14 cellular contexts compared by ENCODE assay signal in the genomic region with DNA sequence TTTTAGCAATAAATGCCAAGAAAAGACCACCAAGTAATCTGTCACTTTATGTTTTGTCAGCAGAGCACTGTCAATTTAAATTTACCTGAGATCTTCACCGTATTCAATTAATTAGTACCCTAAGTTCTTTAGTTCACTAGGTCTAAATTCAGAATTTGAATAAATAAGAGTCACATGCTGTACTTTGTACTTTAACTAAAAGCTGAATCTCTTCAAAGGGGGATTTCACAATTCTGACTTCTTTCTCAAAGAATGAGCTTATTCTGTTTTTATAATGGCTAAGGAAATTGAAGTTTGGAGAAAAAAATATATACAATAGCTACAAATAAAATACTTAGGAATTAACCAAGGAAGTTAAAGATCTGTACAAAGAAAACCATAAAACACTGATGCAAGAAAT. TPM values are rescaled to one million over a fixed set of nuclear protein-coding genes. Genes with fewer than 3 reads are reported as not detected.
DNase-seq lines count a peak whose midpoint lies in the region; ATAC-seq and TF ChIP-seq lines count a peak whose summit lies in the region.
"Had no signal": no experiment of that assay in that cellular context is flagged by ENCODE, and none has a peak within 500 bp of the region (broad histone marks: within the 10 kb centered on the region; RNA-seq: fewer than 3 reads in every experiment).

No MANE protein-coding gene starts in this region.

- peaks cover 22% of the 10 kb centered on the region for H3K36me3 Mint-ChIP-seq in activated CD8-positive, alpha-beta memory T cell treated with anti-CD3 and anti-CD28 coated beads, Interleukin-2, amount 10 ng/mL, durations not matched to agents 7 days and 5 days
- H3K36me3 Mint-ChIP-seq in CD8-positive, alpha-beta memory T cell, result peaks cover 0 to 14% (median 0%) of the 10 kb centered on the region in 3 donors
- peaks cover 29% of the 10 kb centered on the region for H3K36me3 Mint-ChIP-seq in activated T-helper 17 cell treated with anti-CD3 and anti-CD28 coated beads, Interleukin-2, amount 50 U/mL, for 72 hours (ENCODE audit: low read depth)
- H3K36me3 Mint-ChIP-seq in nephron progenitor cell (ENCODE audit: low read depth), result peaks cover 32% of the 10 kb centered on the region

- WGBS in aorta, 2 donors, result 98 to 100% methylated on average over 1 of the region's 1 CpG

- H3K27me3 Mint-ChIP-seq in activated CD8-positive, alpha-beta memory T cell treated with anti-CD3 and anti-CD28 coated beads, Interleukin-2, amount 10 ng/mL, durations not matched to agents 7 days and 5 days, result no peaks in the 10 kb centered on the region
- no peaks in the 10 kb centered on the region for H3K27me3 Mint-ChIP-seq in CD8-positive, alpha-beta memory T cell
- no peaks in the 10 kb centered on the region for H3K27me3 Mint-ChIP-seq in activated T-helper 17 cell treated with anti-CD3 and anti-CD28 coated beads, Interleukin-2, amount 50 U/mL, for 72 hours
- no peaks in the 10 kb centered on the region for H3K27me3 Mint-ChIP-seq in nephron progenitor cell (ENCODE audit: low read depth, poor library complexity)

- no peaks in the 10 kb centered on the region for H3K9me3 ChIP-seq in CD8-positive, alpha-beta memory T cell (ENCODE audit: low read length)
- H3K9me3 ChIP-seq in aorta (ENCODE audit: control insufficient read depth, low read length), result no peaks in the 10 kb centered on the region

- no peak overlapping the region for H3K4me3 ChIP-seq in CD8-positive, alpha-beta memory T cell (ENCODE audit: low read length)
- no peak overlapping the region for H3K4me3 ChIP-seq in aorta (ENCODE audit: low read length in 2 of 2)

- H3K4me1 ChIP-seq in CD8-positive, alpha-beta memory T cell (ENCODE audit: insufficient read depth, low read length), result peaks cover 20% of the 10 kb centered on the region
- H3K4me1 ChIP-seq in aorta (ENCODE audit: control insufficient read depth in 1 of 2, insufficient read depth in 2 of 2, low read length in 2 of 2), result peaks cover 1 to 10% of the 10 kb centered on the region in 2 donors

- H3K9me3 Mint-ChIP-seq in activated CD8-positive, alpha-beta memory T cell treated with anti-CD3 and anti-CD28 coated beads, Interleukin-2, amount 10 ng/mL, durations not matched to agents 7 days and 5 days (ENCODE audit: low read depth), result no peaks in the 10 kb centered on the region
- peaks cover 0 to 5% (median 0%) of the 10 kb centered on the region in 5 donors for H3K9me3 Mint-ChIP-seq in CD8-positive, alpha-beta memory T cell
- no peaks in the 10 kb centered on the region for H3K9me3 Mint-ChIP-seq in activated T-helper 17 cell treated with anti-CD3 and anti-CD28 coated beads, Interleukin-2, amount 50 U/mL, for 72 hours
- H3K9me3 Mint-ChIP-seq in nephron progenitor cell, result peaks cover 38% of the 10 kb centered on the region

- H3K27ac ChIP-seq in CD8-positive, alpha-beta memory T cell (ENCODE audit: low read depth, low read length), result no peak overlapping the region
- H3K27ac ChIP-seq in aorta (ENCODE audit: low read depth in 1 of 2, low read length in 2 of 2), result no peak overlapping the region

- H3K27me3 ChIP-seq in CD8-positive, alpha-beta memory T cell (ENCODE audit: insufficient read depth, low read length, poor library complexity, severe bottlenecking), result no peaks in the 10 kb centered on the region
- no peaks in the 10 kb centered on the region for H3K27me3 ChIP-seq in aorta (ENCODE audit: control insufficient read depth in 1 of 2, insufficient read depth in 2 of 2, low read length in 1 of 2)

- CTCF ChIA-PET in activated CD8-positive, alpha-beta memory T cell treated with anti-CD3 and anti-CD28 coated beads, Interleukin-2, amount 10 ng/mL, durations not matched to agents 7 days and 5 days (lab: Charles Lee), result interaction anchor here (1.4 to 1.6 kb wide), 3 partner anchors 9 to 112 kb away, joined by 3 to 5 read pairs (median 3); no protein-coding TSS in a partner anchor
- CTCF ChIA-PET in CD8-positive, alpha-beta memory T cell (lab: Charles Lee), result no interaction called here

- no peak overlapping the region for H3K27ac Mint-ChIP-seq in activated CD8-positive, alpha-beta memory T cell treated with anti-CD3 and anti-CD28 coated beads, Interleukin-2, amount 10 ng/mL, durations not matched to agents 7 days and 5 days
- peak overlapping the region in 3 of 8 donors; percentile 21 to 51 (median 22) for H3K27ac Mint-ChIP-seq in CD8-positive, alpha-beta memory T cell
- no peak overlapping the region for H3K27ac Mint-ChIP-seq in activated T-helper 17 cell treated with anti-CD3 and anti-CD28 coated beads, Interleukin-2, amount 50 U/mL, for 72 hours
- no peak overlapping the region for H3K27ac Mint-ChIP-seq in nephron progenitor cell

- H3K4me3 Mint-ChIP-seq in activated CD8-positive, alpha-beta memory T cell treated with anti-CD3 and anti-CD28 coated beads, Interleukin-2, amount 10 ng/mL, durations not matched to agents 7 days and 5 days, result peak overlapping the region; percentile 2
- H3K4me3 Mint-ChIP-seq in CD8-positive, alpha-beta memory T cell, result peak overlapping the region in 4 of 7 donors; percentile 6 to 75 (median 38)
- H3K4me3 Mint-ChIP-seq in activated T-helper 17 cell treated with anti-CD3 and anti-CD28 coated beads, Interleukin-2, amount 50 U/mL, for 72 hours, result peak overlapping the region; percentile 10
- H3K4me3 Mint-ChIP-seq in nephron progenitor cell, result peak overlapping the region; percentile 61

- H3K4me1 Mint-ChIP-seq in activated CD8-positive, alpha-beta memory T cell treated with anti-CD3 and anti-CD28 coated beads, Interleukin-2, amount 10 ng/mL, durations not matched to agents 7 days and 5 days, result peaks cover 22% of the 10 kb centered on the region
- H3K4me1 Mint-ChIP-seq in CD8-positive, alpha-beta memory T cell, result peaks cover 28 to 32% (median 29%) of the 10 kb centered on the region in 3 donors
- peaks cover 8% of the 10 kb centered on the region for H3K4me1 Mint-ChIP-seq in activated T-helper 17 cell treated with anti-CD3 and anti-CD28 coated beads, Interleukin-2, amount 50 U/mL, for 72 hours
- peaks cover 21% of the 10 kb centered on the region for H3K4me1 Mint-ChIP-seq in nephron progenitor cell

- ATAC-seq in activated CD8-positive, alpha-beta memory T cell treated with anti-CD3 and anti-CD28 coated beads, Interleukin-2, amount 10 ng/mL, durations not matched to agents 7 days and 5 days, result no peak
- ATAC-seq in activated T-helper 17 cell treated with anti-CD3 and anti-CD28 coated beads, Interleukin-2, amount 50 U/mL, for 72 hours (replicated peaks), result no peak
- ATAC-seq in aorta (ENCODE audit: low FRiP score) (no peak), GM21786 (IDR thresholded peaks at IDR 0.05; ENCODE audit: unreplicated experiment) (no peak)
- ATAC-seq: PC-3 had no signal

- H3K36me3 ChIP-seq in CD8-positive, alpha-beta memory T cell (ENCODE audit: insufficient read depth, low read length), result no peaks in the 10 kb centered on the region
- no peaks in the 10 kb centered on the region for H3K36me3 ChIP-seq in aorta (ENCODE audit: control insufficient read depth in 1 of 2, insufficient read depth in 2 of 2, low read length in 1 of 2)

- TF ChIP-seq CTCF in nephron progenitor cell (IDR thresholded peaks at IDR 0.05), result no peak

- POLR2A ChIA-PET in CD8-positive, alpha-beta memory T cell (lab: Charles Lee), result no interaction called here

- DNase-seq in activated CD8-positive, alpha-beta memory T cell treated with anti-CD3 and anti-CD28 coated beads, Interleukin-2, amount 10 ng/mL, durations not matched to agents 7 days and 5 days, result no peak
- DNase-seq in activated CD8-positive, alpha-beta memory T cell treated with anti-CD3 and anti-CD28 coated beads for 24 hours, result no peak
- no peak for DNase-seq in CD8-positive, alpha-beta memory T cell
- DNase-seq in nephron progenitor cell (no peak), hepatic stellate cell (ENCODE audit: low spot score) (no peak), aorta (no peak)
- DNase-seq: DMS79 treated with DMSO at 0.1 percent for 48 hours, GDM1, GOT3, NCI-H1048, NCI-H446, PC-3 had no signal

- intact Hi-C loops in aorta (cut with DNase I), result loop anchor here (5.0 kb wide), 2 partner anchors 64 to 94 kb away; partner anchors contain the start of gene CTBS (in 1 of the 2)

RNA-seq across cellular contexts. Expression of gene GNG5, which starts 2.1 kb away (rescaled TPM):
- total RNA-seq in activated CD8-positive, alpha-beta memory T cell treated with anti-CD3 and anti-CD28 coated beads, Interleukin-2, amount 10 ng/mL, durations not matched to agents 7 days and 5 days, result 100 to 1,000 TPM; 103 to 114 TPM
- 100 to 1,000 TPM; 123 to 128 TPM for total RNA-seq in CD8-positive, alpha-beta memory T cell
- polyA plus RNA-seq in CD8-positive, alpha-beta memory T cell, result 249 TPM
- 100 to 1,000 TPM in 1 of 2 donors, 10 to 100 TPM in 1; 83.4 to 105 TPM for total RNA-seq in activated T-helper 17 cell treated with anti-CD3 and anti-CD28 coated beads, Interleukin-2, amount 50 U/mL, for 72 hours
- 10 to 100 TPM; 56.7 to 64.6 TPM for total RNA-seq in aorta
- 100 to 1,000 TPM in 1 of 2 donors, 10 to 100 TPM in 1; 98.7 to 156 TPM for polyA plus RNA-seq in aorta

RNA-seq across cellular contexts. Expression of gene SPATA1, which starts 2.3 kb away (rescaled TPM):
- total RNA-seq in activated CD8-positive, alpha-beta memory T cell treated with anti-CD3 and anti-CD28 coated beads, Interleukin-2, amount 10 ng/mL, durations not matched to agents 7 days and 5 days, result 1 to 10 TPM; 2.1 to 6.1 TPM
- total RNA-seq in CD8-positive, alpha-beta memory T cell, result under 1 TPM; 0.55 to 0.69 TPM
- not detected for polyA plus RNA-seq in CD8-positive, alpha-beta memory T cell
- total RNA-seq in activated T-helper 17 cell treated with anti-CD3 and anti-CD28 coated beads, Interleukin-2, amount 50 U/mL, for 72 hours, result 1 to 10 TPM in 1 of 2 donors, under 1 TPM in 1; 0.65 to 1.7 TPM
- 1 to 10 TPM; 1.9 to 2.7 TPM for total RNA-seq in aorta
- under 1 TPM in 1 of 2 donors, not detected in 1; 0.90 TPM for polyA plus RNA-seq in aorta

RNA-seq across cellular contexts. Expression of gene RPF1, which starts 29.4 kb away (rescaled TPM):
- total RNA-seq in activated CD8-positive, alpha-beta memory T cell treated with anti-CD3 and anti-CD28 coated beads, Interleukin-2, amount 10 ng/mL, durations not matched to agents 7 days and 5 days, result 10 to 100 TPM; 29.7 to 43.2 TPM
- 10 to 100 TPM; 60.1 to 63.5 TPM for total RNA-seq in CD8-positive, alpha-beta memory T cell
- polyA plus RNA-seq in CD8-positive, alpha-beta memory T cell, result 59.7 TPM
- total RNA-seq in activated T-helper 17 cell treated with anti-CD3 and anti-CD28 coated beads, Interleukin-2, amount 50 U/mL, for 72 hours, result 10 to 100 TPM; 32.0 to 53.2 TPM
- total RNA-seq in aorta, result 10 to 100 TPM; 18.6 to 25.1 TPM
- 10 to 100 TPM; 29.9 to 34.1 TPM for polyA plus RNA-seq in aorta

Comparison
In these comparisons a context has a peak if more than half of its experiments do, and no peak if none do; other contexts are left out.
1. H3K4me3 Mint-ChIP-seq: peak in every context shown above with its lines; median percentile 61 in nephron progenitor cell; 38 in CD8-positive, alpha-beta memory T cell; 10 in activated T-helper 17 cell treated with anti-CD3 and anti-CD28 coated beads, Interleukin-2, amount 50 U/mL, for 72 hours; 2 in activated CD8-positive, alpha-beta memory T cell treated with anti-CD3 and anti-CD28 coated beads, Interleukin-2, amount 10 ng/mL, durations not matched to agents 7 days and 5 days.